ENCODE assay signal across 9 cellular contexts in genomic region chr12:24907464-24907863, GRCh38. TPM values are rescaled to one million over a fixed set of nuclear protein-coding genes. Genes with fewer than 3 reads are reported as not detected.
"Had no signal": no experiment of that assay in that cellular context is flagged by ENCODE, and none has a peak within 500 bp of the region (broad histone marks: within the 10 kb centered on the region; RNA-seq: fewer than 3 reads in every experiment).

No MANE protein-coding gene starts in this region.

- DNase-seq: H7, HFFc6, KBM-7 had no signal

- H3K9me3 ChIP-seq: HAP-1 had no signal

- H3K27ac ChIP-seq: KMS-11 had no signal

- H3K4me3 ChIP-seq: GM23338, HAP-1 had no signal

- ATAC-seq: GM23338, HCT116, HepG2 had no signal

- H3K4me2 ChIP-seq: GM23338, KMS-11 had no signal

- H2AFZ ChIP-seq: GM23338 had no signal

- FAIRE-seq: HepG2 had no signal

- H3K9ac ChIP-seq: KMS-11 had no signal

RNA-seq across cellular contexts. Expression of gene BCAT1, which starts 41.4 kb away (rescaled TPM):
- total RNA-seq: HT-29 had no signal
